ENCODE assay signal across 10 cellular contexts in the genomic region with DNA sequence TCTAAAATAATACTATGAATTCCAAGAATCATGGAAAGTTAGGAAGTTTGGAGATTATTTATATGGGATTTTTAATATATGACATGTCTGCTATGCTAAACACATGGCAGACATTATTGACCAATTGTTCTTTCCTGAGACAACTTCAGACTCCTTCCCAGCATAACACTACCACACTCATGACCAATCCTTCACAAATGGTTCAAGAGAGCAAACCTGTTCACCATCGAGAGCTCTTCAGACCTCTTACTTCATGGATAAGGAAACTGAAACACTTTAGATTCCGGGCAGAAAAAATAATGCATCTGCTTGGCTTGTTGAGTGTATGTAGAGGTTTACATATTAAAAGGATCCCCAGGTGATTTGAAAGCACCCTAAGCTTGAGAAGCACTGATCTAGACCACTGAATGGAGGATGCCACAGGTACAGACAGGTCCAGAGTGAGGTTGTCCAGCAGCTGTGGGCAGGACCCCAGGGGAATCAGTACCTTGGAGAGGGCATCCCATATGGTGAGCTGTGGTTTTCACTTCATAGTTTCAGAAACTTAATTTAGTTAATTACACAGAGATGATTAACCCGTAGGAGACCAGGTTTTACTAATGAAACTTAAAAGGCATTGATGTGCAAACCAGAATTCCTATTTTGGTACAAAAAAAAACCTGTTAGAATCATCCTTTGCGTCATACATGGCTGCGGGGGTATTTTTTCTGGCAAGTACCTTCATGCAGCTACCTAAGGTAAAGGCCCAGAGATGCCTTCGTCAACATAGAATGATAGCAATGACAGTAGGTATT.
DNase-seq lines count a peak whose midpoint lies in the region; ATAC-seq, FAIRE-seq and TF ChIP-seq lines count a peak whose summit lies in the region.
"Had no signal": no experiment of that assay in that cellular context is flagged by ENCODE, and none has a peak within 500 bp of the region (broad histone marks: within the 10 kb centered on the region; RNA-seq: fewer than 3 reads in every experiment).

No MANE protein-coding gene starts in this region.

- H3K27me3 Mint-ChIP-seq in effector memory CD8-positive, alpha-beta T cell, result peaks cover 0 to 6% of the 10 kb centered on the region in 2 donors

- ATAC-seq in HG02970 (IDR thresholded peaks at IDR 0.05; ENCODE audit: low FRiP score, unreplicated experiment), result peak; percentile 85
- no peak for ATAC-seq in effector memory CD8-positive, alpha-beta T cell (replicated peaks)

- H3K9me3 Mint-ChIP-seq in effector memory CD8-positive, alpha-beta T cell, result peaks cover 0 to 2% of the 10 kb centered on the region in 2 donors

- 60% methylated on average over 6 of the region's 6 CpGs for WGBS in thyroid gland, 2 donors
- WGBS in small intestine, 3 donors, result 61 to 69% (median 67%) methylated on average over 6 of the region's 6 CpGs

- H3K36me3 ChIP-seq in thyroid gland (no peaks in the 10 kb centered on the region), small intestine (ENCODE audit: control insufficient read depth in 2 of 2, insufficient read depth in 2 of 2, low read length in 2 of 2) (no peaks in the 10 kb centered on the region)
- H3K36me3 ChIP-seq: brain microvascular endothelial cell had no signal

- intact Hi-C loops in thyroid gland (cut with DNase I), result no loop called here

- H3K27ac ChIP-seq in thyroid gland (no peak overlapping the region), small intestine (ENCODE audit: low read depth in 1 of 2, low read length in 1 of 2) (no peak overlapping the region)
- H3K27ac ChIP-seq: brain microvascular endothelial cell had no signal

- H3K27ac Mint-ChIP-seq in effector memory CD8-positive, alpha-beta T cell, result no peak overlapping the region

- H3K4me1 ChIP-seq in thyroid gland, result peaks cover 6 to 8% of the 10 kb centered on the region in 2 donors
- H3K4me1 ChIP-seq in small intestine (ENCODE audit: control insufficient read depth in 2 of 2, insufficient read depth in 1 of 2, low read depth in 1 of 2, low read length in 1 of 2), result peaks cover 2 to 7% of the 10 kb centered on the region in 2 donors

- H3K4me1 Mint-ChIP-seq in effector memory CD8-positive, alpha-beta T cell (ENCODE audit: low read depth in 2 of 2), result no peaks in the 10 kb centered on the region

- no peak overlapping the region for H3K4me3 Mint-ChIP-seq in effector memory CD8-positive, alpha-beta T cell

- no peaks in the 10 kb centered on the region for H3K36me3 Mint-ChIP-seq in effector memory CD8-positive, alpha-beta T cell (ENCODE audit: insufficient read depth)

- DNase-seq in NCI-H2029 (lab: John Stamatoyannopoulos, UW) (peak; percentile 54), NCI-H2029 treated with DMSO at 0.1 percent for 48 hours (lab: John Stamatoyannopoulos, UW) (no peak), thyroid gland (peak; percentile 23 to 33), small intestine (no peak), erythroblast (lab: John Stamatoyannopoulos, UW) (no peak)
- no peak for DNase-seq in effector memory CD8-positive, alpha-beta T cell
- DNase-seq: 8988T, brain microvascular endothelial cell had no signal

- H3K4me3 ChIP-seq in thyroid gland (replicated peaks in 1 of 3) (no peak overlapping the region), small intestine (ENCODE audit: low read depth in 1 of 2, low read length in 2 of 2) (no peak overlapping the region)

- TF ChIP-seq POLR2A in thyroid gland (IDR thresholded peaks at IDR 0.05), result no peak
- TF ChIP-seq POLR2A in erythroblast (IDR thresholded peaks at IDR 0.05; ENCODE audit: low read length), result no peak

- FAIRE-seq in small intestine (lab: Jason Lieb, UNC), result no peak

- no peaks in the 10 kb centered on the region for H3K27me3 ChIP-seq in thyroid gland
- no peaks in the 10 kb centered on the region for H3K27me3 ChIP-seq in small intestine (ENCODE audit: control insufficient read depth in 2 of 2, insufficient read depth in 2 of 2, low read length in 2 of 2)
- H3K27me3 ChIP-seq: brain microvascular endothelial cell had no signal

- no peak for TF ChIP-seq CTCF in thyroid gland (IDR thresholded peaks at IDR 0.05)

- H3K9me3 ChIP-seq in thyroid gland (no peaks in the 10 kb centered on the region), small intestine (ENCODE audit: control insufficient read depth, low read depth) (no peaks in the 10 kb centered on the region)

TF ChIP-seq in PFSK-1, 5 proteins besides CTCF, POLR2A, EP300 and RAD21:
- no peak for TF ChIP-seq FOXP2 (optimal IDR thresholded peaks at IDR 0.05; ENCODE audit: borderline replicate concordance, extremely low read depth, extremely low read length, insufficient read depth)
- TF ChIP-seq, protein P1, sequence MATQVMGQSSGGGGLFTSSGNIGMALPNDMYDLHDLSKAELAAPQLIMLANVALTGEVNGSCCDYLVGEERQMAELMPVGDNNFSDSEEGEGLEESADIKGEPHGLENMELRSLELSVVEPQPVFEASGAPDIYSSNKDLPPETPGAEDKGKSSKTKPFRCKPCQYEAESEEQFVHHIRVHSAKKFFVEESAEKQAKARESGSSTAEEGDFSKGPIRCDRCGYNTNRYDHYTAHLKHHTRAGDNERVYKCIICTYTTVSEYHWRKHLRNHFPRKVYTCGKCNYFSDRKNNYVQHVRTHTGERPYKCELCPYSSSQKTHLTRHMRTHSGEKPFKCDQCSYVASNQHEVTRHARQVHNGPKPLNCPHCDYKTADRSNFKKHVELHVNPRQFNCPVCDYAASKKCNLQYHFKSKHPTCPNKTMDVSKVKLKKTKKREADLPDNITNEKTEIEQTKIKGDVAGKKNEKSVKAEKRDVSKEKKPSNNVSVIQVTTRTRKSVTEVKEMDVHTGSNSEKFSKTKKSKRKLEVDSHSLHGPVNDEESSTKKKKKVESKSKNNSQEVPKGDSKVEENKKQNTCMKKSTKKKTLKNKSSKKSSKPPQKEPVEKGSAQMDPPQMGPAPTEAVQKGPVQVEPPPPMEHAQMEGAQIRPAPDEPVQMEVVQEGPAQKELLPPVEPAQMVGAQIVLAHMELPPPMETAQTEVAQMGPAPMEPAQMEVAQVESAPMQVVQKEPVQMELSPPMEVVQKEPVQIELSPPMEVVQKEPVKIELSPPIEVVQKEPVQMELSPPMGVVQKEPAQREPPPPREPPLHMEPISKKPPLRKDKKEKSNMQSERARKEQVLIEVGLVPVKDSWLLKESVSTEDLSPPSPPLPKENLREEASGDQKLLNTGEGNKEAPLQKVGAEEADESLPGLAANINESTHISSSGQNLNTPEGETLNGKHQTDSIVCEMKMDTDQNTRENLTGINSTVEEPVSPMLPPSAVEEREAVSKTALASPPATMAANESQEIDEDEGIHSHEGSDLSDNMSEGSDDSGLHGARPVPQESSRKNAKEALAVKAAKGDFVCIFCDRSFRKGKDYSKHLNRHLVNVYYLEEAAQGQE (IDR thresholded peaks at IDR 0.05; ENCODE audit: insufficient read depth in 1 of 2, low read depth in 2 of 2, low read length in 2 of 2), result peak; percentile 82 to 95

Comparison
In these comparisons a context has a peak if more than half of its experiments do, and no peak if none do; other contexts are left out.
1. DNase-seq: peak in NCI-H2029 (single experiment) and thyroid gland (2 of 2); none in NCI-H2029 treated with DMSO at 0.1 percent for 48 hours (single experiment), effector memory CD8-positive, alpha-beta T cell (0 of 3), small intestine (single experiment) and erythroblast (0 of 2).